In genomic region chr11:26720003-26720402, GRCh38 we compare ENCODE assay signal across 17 cellular contexts. TPM values are rescaled to one million over a fixed set of nuclear protein-coding genes. Genes with fewer than 3 reads are reported as not detected.
DNase-seq lines count a peak whose midpoint lies in the region; ATAC-seq and TF ChIP-seq lines count a peak whose summit lies in the region.
"Had no signal": no experiment of that assay in that cellular context is flagged by ENCODE, and none has a peak within 500 bp of the region (broad histone marks: within the 10 kb centered on the region; RNA-seq: fewer than 3 reads in every experiment).

No MANE protein-coding gene starts in this region.

- H3K27me3 ChIP-seq in Peyer's patch: no peaks in the 10 kb centered on the region
- H3K27me3 ChIP-seq: BE2C had no signal

- intact Hi-C loops in left colon (cut with DNase I, micrococcal nuclease): no loop called here

- no peak for TF ChIP-seq POLR2A in Peyer's patch (IDR thresholded peaks at IDR 0.05)
- TF ChIP-seq POLR2A in erythroblast (IDR thresholded peaks at IDR 0.05; ENCODE audit: low read length): no peak

- DNase-seq in Peyer's patch (peak in 1 of 3 donors; percentile 52), dedifferentiated amniotic fluid mesenchymal stem cell (ENCODE audit: extremely low spot score) (peak; percentile 26), left colon (no peak), amniotic stem cell (lab: John Stamatoyannopoulos, UW) (no peak), erythroblast (lab: John Stamatoyannopoulos, UW) (no peak)
- no peak for DNase-seq in activated CD4-positive, alpha-beta T cell treated with anti-CD3 and anti-CD28 coated beads, Interleukin-2, amount 50 U/mL, for 48 hours
- DNase-seq: BE2C; CD4-positive, alpha-beta memory T cell; DMS79; GOT3; H9 had no signal

- no peaks in the 10 kb centered on the region for H3K36me3 ChIP-seq in Peyer's patch
- H3K36me3 ChIP-seq: BE2C had no signal

- no peaks in the 10 kb centered on the region for H3K9me3 ChIP-seq in Peyer's patch
- H3K9me3 ChIP-seq: A549, BE2C had no signal

- no peaks in the 10 kb centered on the region for H3K4me1 ChIP-seq in Peyer's patch
- H3K4me1 ChIP-seq: A549, BE2C had no signal

- ATAC-seq in left colon: peak; percentile 40
- ATAC-seq in SK-N-SH treated with all-trans-retinoic acid at 6 μM for 48 hours: no peak
- ATAC-seq: A549, GM12878, HepG2 had no signal

- peak overlapping the region in 3 of 4 donors; percentile 6 to 46 (median 45) for H3K4me3 ChIP-seq in Peyer's patch
- H3K4me3 ChIP-seq: A549, GM12878 had no signal

- no peak for TF ChIP-seq CTCF in Peyer's patch (IDR thresholded peaks at IDR 0.05)

- H3K27ac ChIP-seq in Peyer's patch: peak overlapping the region in 2 of 4 donors; percentile 67 to 70
- H3K27ac ChIP-seq: A549, C4-2B had no signal

TF ChIP-seq in SK-N-SH treated with all-trans-retinoic acid at 6 μM for 48 hours, 23 proteins besides CTCF, POLR2A, EP300 and RAD21:
- no peak for TF ChIP-seq ARNTL (CRISPR knock-in tag; IDR thresholded peaks at IDR 0.05; ENCODE audit: borderline replicate concordance, low read depth)
- TF ChIP-seq GLIS3 (CRISPR knock-in tag; IDR thresholded peaks at IDR 0.05): no peak
- TF ChIP-seq PPARA (CRISPR knock-in tag; IDR thresholded peaks at IDR 0.05; ENCODE audit: borderline replicate concordance): no peak
- TF ChIP-seq ZNF565 (CRISPR knock-in tag; conservative IDR thresholded peaks at IDR 0.05; ENCODE audit: low read depth): no peak

RNA-seq across cellular contexts. Expression of gene SLC5A12, which starts 1.9 kb away (rescaled TPM):
- total RNA-seq in Peyer's patch (100 to 1,000 TPM in 3 of 4 donors, 1 to 10 TPM in 1; 1.7 to 226 (median 184) TPM), left colon (1 to 10 TPM in 1 of 2 donors, under 1 TPM in 1; 0.82 to 1.1 TPM)
- total RNA-seq: CD4-positive, alpha-beta memory T cell; G401; HepG2 had no signal
